Comparison of ENCODE assay signal across 8 cellular contexts in genomic region chr9:121059513-121059912, GRCh38.
"Had no signal": no experiment of that assay in that cellular context is flagged by ENCODE, and none has a peak within 500 bp of the region (broad histone marks: within the 10 kb centered on the region; RNA-seq: fewer than 3 reads in every experiment).

No MANE protein-coding gene starts in this region.

- H3K4me3 Mint-ChIP-seq: HFFc6, IgD-negative memory B cell had no signal

- H3K4me2 ChIP-seq: KMS-11 had no signal

- H3K27ac Mint-ChIP-seq: HFFc6, IgD-negative memory B cell had no signal

- H3K9ac ChIP-seq: GM23248, KMS-11 had no signal

- ATAC-seq: HepG2 had no signal

- H3K27ac ChIP-seq: GM23248, HL-60, KMS-11 had no signal

- H3K36me3 ChIP-seq: HAP-1 had no signal

- H3K27me3 Mint-ChIP-seq: IgD-negative memory B cell had no signal

- H3K9me3 Mint-ChIP-seq: HFFc6 had no signal

- DNase-seq: GOT3 had no signal

- H3K4me3 ChIP-seq: HAP-1 had no signal
